18 cellular contexts compared by ENCODE assay signal in genomic region chr10:121570316-121570715, GRCh38. TPM values are rescaled to one million over a fixed set of nuclear protein-coding genes. Genes with fewer than 3 reads are reported as not detected.
DNase-seq lines count a peak whose midpoint lies in the region; ATAC-seq and TF ChIP-seq lines count a peak whose summit lies in the region.
"Had no signal": no experiment of that assay in that cellular context is flagged by ENCODE, and none has a peak within 500 bp of the region (broad histone marks: within the 10 kb centered on the region; RNA-seq: fewer than 3 reads in every experiment).

No MANE protein-coding gene starts in this region.

- peaks cover 16% of the 10 kb centered on the region for H3K79me1 ChIP-seq in H9 (ENCODE audit: insufficient read depth, low read depth, low read length, poor library complexity, severe bottlenecking)

- H4K8ac ChIP-seq in H9 (replicated peaks; ENCODE audit: insufficient read length, low read depth, low read length): no peak overlapping the region

- H3K27ac ChIP-seq in H9 (ENCODE audit: insufficient read length, low read depth, low read length): no peak overlapping the region
- peak overlapping the region in 58 of 59 donors; percentile 13 to 95 (median 73) for H3K27ac ChIP-seq in dorsolateral prefrontal cortex
- peak overlapping the region; percentile 80 for H3K27ac ChIP-seq in substantia nigra (ENCODE audit: low read depth, low read length, poor library complexity, severe bottlenecking)
- no peak overlapping the region for H3K27ac ChIP-seq in mammary epithelial cell (ENCODE audit: insufficient read depth, low read depth, low read length)
- H3K27ac ChIP-seq: GM23248, RWPE1 had no signal

- peaks cover 2 to 54% (median 41%) of the 10 kb centered on the region in 3 experiments; a peak in 6 of 7 replicates for H3K36me3 Mint-ChIP-seq in H9 (ENCODE audit: insufficient read depth in 1 of 3, low read depth in 3 of 3)
- H3K36me3 Mint-ChIP-seq in mesothelial cell of epicardium: peaks cover 4% of the 10 kb centered on the region
- H3K36me3 Mint-ChIP-seq: CD4-positive, alpha-beta memory T cell had no signal

- no peak overlapping the region for H3K14ac ChIP-seq in H9 (ENCODE audit: insufficient read depth, low read length)

- H4K20me1 ChIP-seq in H9 (ENCODE audit: control insufficient read depth, insufficient read depth, insufficient read length) (no peaks in the 10 kb centered on the region), mammary epithelial cell (ENCODE audit: insufficient read depth, low read length) (no peaks in the 10 kb centered on the region)

- dilution Hi-C loops in mammary epithelial cell (cut with HindIII; ENCODE audit: low sequenced_read_pairs): no loop called here

- no peak overlapping the region for H2AK5ac ChIP-seq in H9 (ENCODE audit: insufficient read length, low read length)

- DNase-seq in H9 (no peak), dorsolateral prefrontal cortex (no peak), mesothelial cell of epicardium (ENCODE audit: low spot score in 2 of 2, unreplicated experiment in 2 of 2) (no peak), substantia nigra (lab: John Stamatoyannopoulos, UW) (peak in 1 of 49 donors; percentile 29), mammary epithelial cell (no peak), NCI-H2171 (lab: John Stamatoyannopoulos, UW) (no peak)
- DNase-seq in stimulated activated naive CD8-positive, alpha-beta T cell treated with anti-CD3 and anti-CD28 coated beads, Interleukin-15, amount 100 ng/mL, for 72 hours: no peak
- DNase-seq: CD4-positive, alpha-beta memory T cell; DND-41; GDM1; GM23248; KBM-7; NCI-H1417 treated with DMSO at 0.1 percent for 48 hours; NCI-H2029 treated with DMSO at 0.1 percent for 48 hours; NCI-H510A; NCI-H774 had no signal

- no peaks in the 10 kb centered on the region for H3K23me2 ChIP-seq in H9 (ENCODE audit: insufficient read length, low read depth, low read length, poor library complexity, severe bottlenecking)

- intact Hi-C loops in dorsolateral prefrontal cortex (cut with DNase I): no loop called here
- intact Hi-C loops in mammary epithelial cell (cut with micrococcal nuclease): no loop called here

- no peak overlapping the region for H2BK12ac ChIP-seq in H9 (ENCODE audit: insufficient read length, low read depth, low read length)

- no peak overlapping the region for H2BK15ac ChIP-seq in H9 (ENCODE audit: low read depth, low read length)

- H3K4ac ChIP-seq in H9 (ENCODE audit: low read depth, low read length): no peak overlapping the region

- peak overlapping the region; percentile 48 to 94 (median 77); a peak in 6 of 7 replicates for H3K27ac Mint-ChIP-seq in H9
- peak overlapping the region; percentile 94 for H3K27ac Mint-ChIP-seq in mesothelial cell of epicardium
- H3K27ac Mint-ChIP-seq in stimulated activated naive CD8-positive, alpha-beta T cell treated with anti-CD3 and anti-CD28 coated beads, Interleukin-15, amount 100 ng/mL, for 72 hours: peak overlapping the region in 1 of 2 donors; percentile 14
- H3K27ac Mint-ChIP-seq: CD4-positive, alpha-beta memory T cell had no signal

- H4K5ac ChIP-seq in H9 (ENCODE audit: insufficient read length, low read depth, low read length): no peak overlapping the region

- H3K79me2 ChIP-seq in H9 (ENCODE audit: insufficient read depth, low read length) (peaks cover 72% of the 10 kb centered on the region), mammary epithelial cell (ENCODE audit: insufficient read depth, low read length) (peaks cover 81% of the 10 kb centered on the region)

- H3K4me1 Mint-ChIP-seq in H9: peaks cover 77 to 81% of the 10 kb centered on the region in 2 experiments
- peaks cover 56% of the 10 kb centered on the region for H3K4me1 Mint-ChIP-seq in mesothelial cell of epicardium
- H3K4me1 Mint-ChIP-seq in stimulated activated naive CD8-positive, alpha-beta T cell treated with anti-CD3 and anti-CD28 coated beads, Interleukin-15, amount 100 ng/mL, for 72 hours: no peaks in the 10 kb centered on the region
- H3K4me1 Mint-ChIP-seq: CD4-positive, alpha-beta memory T cell had no signal

- TF ChIP-seq CTCF in H9 (conservative IDR thresholded peaks at IDR 0.05): no peak
- TF ChIP-seq CTCF in dorsolateral prefrontal cortex (IDR thresholded peaks at IDR 0.05 in 54 of 56, conservative IDR thresholded peaks at IDR 0.05 in 2 of 56; ENCODE audit: low read depth in 1 of 56, partially characterized antibody in 56 of 56): no peak
- no peak for TF ChIP-seq CTCF in mesothelial cell of epicardium (IDR thresholded peaks at IDR 0.05; ENCODE audit: unreplicated experiment)
- no peak for TF ChIP-seq CTCF in mammary epithelial cell (conservative IDR thresholded peaks at IDR 0.05 in 1 of 2, IDR thresholded peaks at IDR 0.05 in 1 of 2; ENCODE audit: extremely low read depth in 1 of 2, insufficient read depth in 1 of 2, low read depth in 1 of 2, low read length in 2 of 2)

- no peak overlapping the region for H2BK120ac ChIP-seq in H9 (ENCODE audit: low read depth, low read length, poor library complexity, severe bottlenecking)

- no peaks in the 10 kb centered on the region for H3K36me3 ChIP-seq in mammary epithelial cell (ENCODE audit: insufficient read depth, low read length)

- H3K4me1 ChIP-seq in H9 (ENCODE audit: insufficient read depth, low read length): peaks cover 16% of the 10 kb centered on the region; the same call in 1 of the 2 replicates
- peaks cover 29% of the 10 kb centered on the region for H3K4me1 ChIP-seq in mammary epithelial cell (ENCODE audit: insufficient read depth, low read length)

- H2AFZ ChIP-seq in H9 (ENCODE audit: low read length): no peak overlapping the region
- no peak overlapping the region for H2AFZ ChIP-seq in mammary epithelial cell (ENCODE audit: low read depth, low read length)
- H2AFZ ChIP-seq: GM23248 had no signal

- H3K27me3 Mint-ChIP-seq in H9 (ENCODE audit: low read depth) (no peaks in the 10 kb centered on the region), mesothelial cell of epicardium (ENCODE audit: low read depth) (no peaks in the 10 kb centered on the region)
- no peaks in the 10 kb centered on the region for H3K27me3 Mint-ChIP-seq in stimulated activated naive CD8-positive, alpha-beta T cell treated with anti-CD3 and anti-CD28 coated beads, Interleukin-15, amount 100 ng/mL, for 72 hours
- H3K27me3 Mint-ChIP-seq: CD4-positive, alpha-beta memory T cell had no signal

- H3K4me3 Mint-ChIP-seq in H9 (0 out of 5 replicates have a peak overlapping the region, but pooled peaks of 1 of the 2 experiments have one; percentile 30), mesothelial cell of epicardium (no peak overlapping the region)
- no peak overlapping the region for H3K4me3 Mint-ChIP-seq in stimulated activated naive CD8-positive, alpha-beta T cell treated with anti-CD3 and anti-CD28 coated beads, Interleukin-15, amount 100 ng/mL, for 72 hours
- H3K4me3 Mint-ChIP-seq: CD4-positive, alpha-beta memory T cell had no signal

- H3K23ac ChIP-seq in H9 (ENCODE audit: insufficient read length, low read depth, low read length): no peak overlapping the region

- CTCF ChIA-PET in mammary epithelial cell (lab: Charles Lee; ENCODE audit: low non-redundant PET): no interaction called here

- WGBS in H9 (ENCODE audit: extremely low coverage, insufficient read length, low lambda C conversion rate): no CpG with 5 or more reads among the region's 5 CpGs
- WGBS in mammary epithelial cell (ENCODE audit: low coverage, missing lambda C conversion rate): 31% methylated on average over 3 of the region's 5 CpGs

- no peak overlapping the region for H3K56ac ChIP-seq in H9 (ENCODE audit: insufficient read length, low read depth, low read length)

- in situ Hi-C loops in mammary epithelial cell (cut with MboI; ENCODE audit: low sequenced_read_pairs in 2 of 2): no loop called here

- H3K4me3 ChIP-seq in dorsolateral prefrontal cortex (no peak overlapping the region), mammary epithelial cell (replicated peaks in 1 of 3; ENCODE audit: insufficient read depth in 1 of 3, low read depth in 2 of 3, low read length in 3 of 3) (no peak overlapping the region)
- H3K4me3 ChIP-seq: GM12878, GM23248 had no signal

- H3K9me3 Mint-ChIP-seq in H9 (no peaks in the 10 kb centered on the region), mesothelial cell of epicardium (no peaks in the 10 kb centered on the region)
- peaks cover 0 to 9% of the 10 kb centered on the region in 2 donors for H3K9me3 Mint-ChIP-seq in stimulated activated naive CD8-positive, alpha-beta T cell treated with anti-CD3 and anti-CD28 coated beads, Interleukin-15, amount 100 ng/mL, for 72 hours

- H3K27me3 ChIP-seq in H9 (ENCODE audit: insufficient read depth, low read length): no peaks in the 10 kb centered on the region
- H3K27me3 ChIP-seq in dorsolateral prefrontal cortex: peaks cover 0 to 6% (median 0%) of the 10 kb centered on the region in 45 donors
- no peaks in the 10 kb centered on the region for H3K27me3 ChIP-seq in mammary epithelial cell (ENCODE audit: insufficient read depth, low read length)

- no peak overlapping the region for H2BK20ac ChIP-seq in H9 (ENCODE audit: low read depth, low read length, poor library complexity, severe bottlenecking)

- H3T11ph ChIP-seq in H9 (ENCODE audit: low read length): no peak overlapping the region

- ATAC-seq in stimulated activated naive CD8-positive, alpha-beta T cell treated with anti-CD3 and anti-CD28 coated beads, Interleukin-15, amount 100 ng/mL, for 72 hours: no peak
- ATAC-seq: GM12878 had no signal

- H3K18ac ChIP-seq in H9 (ENCODE audit: insufficient read length, low read depth, low read length): no peak overlapping the region

- H3K9me3 ChIP-seq in H9 (ENCODE audit: control insufficient read depth, low read depth, low read length): no peaks in the 10 kb centered on the region
- no peaks in the 10 kb centered on the region for H3K9me3 ChIP-seq in mammary epithelial cell (replicated peaks; ENCODE audit: insufficient read depth, low read length)

- H3K4me2 ChIP-seq in H9 (ENCODE audit: insufficient read depth, insufficient read length, low read length) (no peak overlapping the region), mammary epithelial cell (ENCODE audit: insufficient read depth, low read depth, low read length) (no peak overlapping the region)

- BruUV-seq in mammary epithelial cell (replicated peaks; lab: Mats Ljungman, UMichigan): no TSS peak

- no peak overlapping the region for H4K91ac ChIP-seq in H9 (ENCODE audit: insufficient read length, low read depth, low read length)

- H2BK5ac ChIP-seq in H9 (ENCODE audit: insufficient read length, low read length): no peak overlapping the region

- H3K9ac ChIP-seq in H9 (ENCODE audit: extremely low read depth, insufficient read length, low read length) (no peak overlapping the region), mammary epithelial cell (ENCODE audit: insufficient read depth, low read length) (no peak overlapping the region)
- H3K9ac ChIP-seq: GM23248 had no signal

RNA-seq across cellular contexts. Expression of gene FGFR2, which starts 27.9 kb away (rescaled TPM):
- total RNA-seq in H9 (2021): 133 and 135 TPM in 2 replicates
- total RNA-seq in dorsolateral prefrontal cortex: 100 to 1,000 TPM in 94 of 120 experiments, 10 to 100 TPM in 26; 69.8 to 487 (median 136) TPM
- total RNA-seq in mesothelial cell of epicardium: 78.0 to 88.3 TPM (median 83.2 TPM) in 3 replicates
- 10 to 100 TPM; 22.0 to 86.9 TPM for total RNA-seq in mammary epithelial cell
- polyA plus RNA-seq in mammary epithelial cell: 21.9 TPM
- polyA minus RNA-seq in mammary epithelial cell: 31.9 TPM
- total RNA-seq: GM23248 had no signal

Comparison
In these comparisons a context has a peak if more than half of its experiments do, and no peak if none do; other contexts are left out.
1. H3K27ac ChIP-seq: peak in dorsolateral prefrontal cortex (58 of 59) and substantia nigra (single experiment); none in H9 (single experiment) and mammary epithelial cell (single experiment).